Comparison of ENCODE assay signal across 8 cellular contexts in genomic region chr14:80955434-80955939, GRCh38. TPM values are rescaled to one million over a fixed set of nuclear protein-coding genes. Genes with fewer than 3 reads are reported as not detected.
DNase-seq lines count a peak whose midpoint lies in the region; ATAC-seq and TF ChIP-seq lines count a peak whose summit lies in the region.

Gene TSHR, plus strand, starts transcription at chr14:80955621. Its CDS starts 60 bp downstream, at chr14:80955681.

- TF ChIP-seq CTCF in epithelial cell of proximal tubule (conservative IDR thresholded peaks at IDR 0.05; ENCODE audit: low read depth, low read length): no peak

- H3K27ac Mint-ChIP-seq in natural killer cell treated with Interleukin-12 subunit alpha and Interleukin-12 subunit beta and Interleukin-15 and Interleukin-18, amount 100 ng/mL, for 72 hours: peak within 1 kb of the TSS in 1 of 2 donors; percentile 27

- peaks cover 23 to 30% of the 10 kb centered on the region in 2 donors for H3K27me3 Mint-ChIP-seq in natural killer cell treated with Interleukin-12 subunit alpha and Interleukin-12 subunit beta and Interleukin-15 and Interleukin-18, amount 100 ng/mL, for 72 hours

- no peak for ATAC-seq in natural killer cell treated with Interleukin-12 subunit alpha and Interleukin-12 subunit beta and Interleukin-15 and Interleukin-18, amount 100 ng/mL, for 72 hours
- no peak for ATAC-seq in GM21723 (IDR thresholded peaks at IDR 0.05; ENCODE audit: unreplicated experiment)
- no peak for ATAC-seq in GM19463 (IDR thresholded peaks at IDR 0.05; ENCODE audit: unreplicated experiment)
- no peak for ATAC-seq in HG02884 (IDR thresholded peaks at IDR 0.05; ENCODE audit: unreplicated experiment)

- peak within 1 kb of the TSS; percentile 79 for H3K4me3 Mint-ChIP-seq in natural killer cell treated with Interleukin-12 subunit alpha and Interleukin-12 subunit beta and Interleukin-15 and Interleukin-18, amount 100 ng/mL, for 72 hours

- H3K4me1 Mint-ChIP-seq in natural killer cell treated with Interleukin-12 subunit alpha and Interleukin-12 subunit beta and Interleukin-15 and Interleukin-18, amount 100 ng/mL, for 72 hours (ENCODE audit: low read depth in 2 of 2): peaks cover 18 to 44% of the 10 kb centered on the region in 2 donors

- H3K4me1 ChIP-seq in SJCRH30: no peaks in the 10 kb centered on the region

- peaks cover 4% of the 10 kb centered on the region for H3K36me3 Mint-ChIP-seq in natural killer cell treated with Interleukin-12 subunit alpha and Interleukin-12 subunit beta and Interleukin-15 and Interleukin-18, amount 100 ng/mL, for 72 hours

- H3K9me3 Mint-ChIP-seq in natural killer cell treated with Interleukin-12 subunit alpha and Interleukin-12 subunit beta and Interleukin-15 and Interleukin-18, amount 100 ng/mL, for 72 hours: no peaks in the 10 kb centered on the region

- H3K9me3 ChIP-seq in SJCRH30 (replicated peaks): 0 out of 2 replicates have a peak, but pooled peaks cover 4% of the 10 kb centered on the region

- no peak within 1 kb of the TSS for H3K27ac ChIP-seq in SJCRH30

- peak; percentile 7 for DNase-seq in DMS 273 treated with DMSO at 0.1 percent for 48 hours (lab: John Stamatoyannopoulos, UW)
- DNase-seq in SJCRH30: no peak
- no peak for DNase-seq in epithelial cell of proximal tubule (ENCODE audit: low read depth)
- DNase-seq in natural killer cell treated with Interleukin-12 subunit alpha and Interleukin-12 subunit beta and Interleukin-15 and Interleukin-18, amount 100 ng/mL, for 72 hours (ENCODE audit: low spot score): no peak
- no peak for DNase-seq in DMS79 (lab: John Stamatoyannopoulos, UW)

- peak within 1 kb of the TSS; percentile 63 for H3K4me3 ChIP-seq in SJCRH30
- H3K4me3 ChIP-seq in epithelial cell of proximal tubule (ENCODE audit: low read depth, low read length): peak within 1 kb of the TSS; percentile 62

- no peaks in the 10 kb centered on the region for H3K36me3 ChIP-seq in SJCRH30

- no peaks in the 10 kb centered on the region for H3K27me3 ChIP-seq in SJCRH30

RNA-seq across cellular contexts. Expression of gene TSHR, which starts in this region (rescaled TPM):
- 0.30 TPM in 1 of 2 replicates, not detected in the other for total RNA-seq in SJCRH30 (2014; rRNA removed; shearing (Covaris generic))
- total RNA-seq in epithelial cell of proximal tubule: not detected in 2 replicates
- total RNA-seq in natural killer cell treated with Interleukin-12 subunit alpha and Interleukin-12 subunit beta and Interleukin-15 and Interleukin-18, amount 100 ng/mL, for 72 hours: not detected
